8 cellular contexts compared by ENCODE assay signal in the genomic region with DNA sequence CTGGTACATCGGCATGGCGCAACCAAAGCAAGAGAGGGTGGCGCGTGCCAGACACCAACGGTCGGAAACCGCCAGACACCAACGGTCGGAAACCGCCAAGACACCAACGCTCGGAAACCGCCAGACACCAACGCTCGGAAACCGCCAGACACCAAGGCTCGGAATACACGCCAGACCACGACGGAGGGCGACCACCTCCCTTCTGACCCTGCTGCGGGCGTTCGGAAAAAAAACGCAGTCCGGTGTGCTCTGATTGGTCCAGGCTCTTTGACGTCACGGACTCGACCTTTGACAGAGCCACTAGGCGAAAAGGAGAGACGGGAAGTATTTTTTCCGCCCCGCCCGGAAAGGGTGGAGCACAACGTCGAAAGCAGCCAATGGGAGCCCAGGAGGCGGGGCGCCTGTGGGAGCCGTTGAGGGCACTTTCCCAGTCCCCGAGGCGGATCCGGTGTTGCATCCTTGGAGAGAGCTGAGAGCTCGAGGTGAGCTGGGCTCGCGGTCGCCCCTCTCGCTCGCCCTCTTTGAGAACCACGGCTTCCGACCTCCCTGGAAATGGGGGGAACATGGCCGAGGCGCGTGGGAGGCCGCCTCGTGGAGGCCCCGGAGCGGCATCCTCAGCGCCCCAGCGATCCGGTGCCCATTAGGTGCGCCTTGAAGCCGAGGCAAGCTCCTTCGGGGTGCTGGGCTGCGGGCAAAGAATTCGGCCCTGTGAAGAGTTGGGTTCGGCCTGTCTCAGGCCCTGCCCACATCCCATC. TPM values are rescaled to one million over a fixed set of nuclear protein-coding genes. Genes with fewer than 3 reads are reported as not detected.
DNase-seq lines count a peak whose midpoint lies in the region; ATAC-seq and TF ChIP-seq lines count a peak whose summit lies in the region.
"Not testable (repeated sequence)": the region's sequence is repeated elsewhere in the genome, so short reads cannot be mapped to it uniquely, and the experiment has no call there.
"Had no signal": no experiment of that assay in that cellular context is flagged by ENCODE, and none has a peak within 500 bp of the region (broad histone marks: within the 10 kb centered on the region; RNA-seq: fewer than 3 reads in every experiment).

No MANE protein-coding gene starts in this region.

- H3K9me2 ChIP-seq in PC-3 (replicated peaks; ENCODE audit: low read length), result not testable (repeated sequence)

- 0 to 1% methylated on average over 30 to 31 of the region's 66 CpGs for WGBS in lower leg skin, 2 donors

- not testable (repeated sequence) for H4K20me1 ChIP-seq in PC-3 (ENCODE audit: low read length)

- H3K27ac ChIP-seq in PC-3 (ENCODE audit: low read length), result peak overlapping the region; percentile 49; the same call in 1 of the 2 replicates

- H3K27me3 Mint-ChIP-seq in endothelial cell (ENCODE audit: unreplicated experiment), result not testable (repeated sequence)

- H3K79me2 ChIP-seq in PC-3 (ENCODE audit: low read length), result not testable (repeated sequence)

- not testable (repeated sequence) for H3K4me1 Mint-ChIP-seq in endothelial cell (ENCODE audit: unreplicated experiment)

- H2AFZ ChIP-seq in PC-3 (ENCODE audit: low read length), result peak overlapping the region; percentile 73; the same call in 1 of the 2 replicates

- H3K4me3 ChIP-seq in PC-3 (ENCODE audit: low read length), result peak overlapping the region; percentile 67
- peak overlapping the region; percentile 48 for H3K4me3 ChIP-seq in lower leg skin (ENCODE audit: low read depth, poor library complexity, severe bottlenecking)

- not testable (repeated sequence) for TF ChIP-seq CTCF in PC-3 (conservative IDR thresholded peaks at IDR 0.05; ENCODE audit: low read depth, low read length); endothelial cell (IDR thresholded peaks at IDR 0.05; ENCODE audit: unreplicated experiment); lower leg skin (IDR thresholded peaks at IDR 0.05)

- not testable (repeated sequence) for H3K36me3 ChIP-seq in PC-3 (ENCODE audit: low read depth, low read length)

- ATAC-seq in GM18870 (IDR thresholded peaks at IDR 0.05; ENCODE audit: unreplicated experiment) (peak; percentile 68), HG02885 (IDR thresholded peaks at IDR 0.05; ENCODE audit: poor library complexity, unreplicated experiment) (peak; percentile 76), PC-3 (peak; percentile 87)

- POLR2A ChIA-PET in PC-3 (lab: Charles Lee; ENCODE audit: unreplicated experiment), result not testable (repeated sequence)

- H3K36me3 Mint-ChIP-seq in endothelial cell (ENCODE audit: low read depth, unreplicated experiment), result not testable (repeated sequence)

- H3K4me3 Mint-ChIP-seq in endothelial cell (ENCODE audit: unreplicated experiment), result peak overlapping the region; percentile 96

- BruUV-seq in PC-3 (replicated peaks; lab: Mats Ljungman, UMichigan), result not testable (repeated sequence)

- CTCF ChIA-PET in PC-3 (lab: Charles Lee), result not testable (repeated sequence)

- H3K9ac ChIP-seq in PC-3 (ENCODE audit: low read length), result peak overlapping the region; percentile 75

- DNase-seq in PC-3 (peak; percentile 68), activated T-cell treated with anti-CD3 and anti-CD28 coated beads for 4 hours (peak; percentile 82), endothelial cell (ENCODE audit: low spot score) (peak; percentile 74), lower leg skin (ENCODE audit: low spot score in 2 of 2) (peak; percentile 83 to 98)
- peak; percentile 81 to 91 (median 83) for DNase-seq in stimulated activated CD4-positive, alpha-beta T cell treated with anti-CD3 and anti-CD28 coated beads, Interleukin-12 subunit alpha, Interleukin-12 subunit beta, amount 100 ng/mL, for 48 hours (ENCODE audit: low read depth in 2 of 3, low spot score in 1 of 3)

- not testable (repeated sequence) for H3K4me1 ChIP-seq in PC-3 (ENCODE audit: insufficient read depth, low read length)

- H3F3A ChIP-seq in PC-3 (ENCODE audit: low read length, unreplicated experiment), result not testable (repeated sequence)

- H3K9me3 ChIP-seq in PC-3 (ENCODE audit: low read length), result not testable (repeated sequence)

- peak overlapping the region; percentile 59; the same call in 1 of the 2 replicates for H3K4me2 ChIP-seq in PC-3 (ENCODE audit: low read length)

- peak overlapping the region; percentile 92 for H3K27ac Mint-ChIP-seq in endothelial cell (ENCODE audit: unreplicated experiment)

- H3K27me3 ChIP-seq in PC-3 (ENCODE audit: low read length), result not testable (repeated sequence)

- not testable (repeated sequence) for H3K9me3 Mint-ChIP-seq in endothelial cell (ENCODE audit: unreplicated experiment)

- intact Hi-C loops in PC-3 (cut with micrococcal nuclease); lower leg skin (cut with DNase I; ENCODE audit: low total_unique reads): not testable (repeated sequence)

- peak in 1 of 2 donors; percentile 45 for TF ChIP-seq POLR2A in lower leg skin (IDR thresholded peaks at IDR 0.05)

RNA-seq across cellular contexts. Expression of a gene that starts 23.7 kb away (rescaled TPM):
- total RNA-seq in PC-3 (2014; rRNA removed) (not detected in 2 replicates), endothelial cell (ENCODE audit: unreplicated experiment) (0.13 TPM), lower leg skin (not detected)
- total RNA-seq: subcutaneous adipose tissue had no signal

RNA-seq across cellular contexts. Expression of a gene that starts 36.6 kb away (rescaled TPM):
- total RNA-seq in PC-3 (2014; rRNA removed), result 0.23 TPM in 1 of 2 replicates, not detected in the other
- 1.0 TPM for total RNA-seq in endothelial cell (ENCODE audit: unreplicated experiment)
- under 1 TPM in 3 of 4 donors, not detected in 1; 0.19 to 0.27 (median 0.25) TPM for total RNA-seq in lower leg skin

RNA-seq across cellular contexts. Expression of a gene that starts 51.8 kb away (rescaled TPM):
- total RNA-seq in PC-3 (2014; rRNA removed) (not detected in 2 replicates), endothelial cell (ENCODE audit: unreplicated experiment) (0.13 TPM), lower leg skin (not detected)
- total RNA-seq: subcutaneous adipose tissue had no signal

Comparison
In these comparisons a context has a peak if more than half of its experiments do, and no peak if none do; other contexts are left out.
1. Peak in every context shown above with its lines: DNase-seq, ATAC-seq, H3K4me3 ChIP-seq and H3K27ac ChIP-seq.